In the genomic region with DNA sequence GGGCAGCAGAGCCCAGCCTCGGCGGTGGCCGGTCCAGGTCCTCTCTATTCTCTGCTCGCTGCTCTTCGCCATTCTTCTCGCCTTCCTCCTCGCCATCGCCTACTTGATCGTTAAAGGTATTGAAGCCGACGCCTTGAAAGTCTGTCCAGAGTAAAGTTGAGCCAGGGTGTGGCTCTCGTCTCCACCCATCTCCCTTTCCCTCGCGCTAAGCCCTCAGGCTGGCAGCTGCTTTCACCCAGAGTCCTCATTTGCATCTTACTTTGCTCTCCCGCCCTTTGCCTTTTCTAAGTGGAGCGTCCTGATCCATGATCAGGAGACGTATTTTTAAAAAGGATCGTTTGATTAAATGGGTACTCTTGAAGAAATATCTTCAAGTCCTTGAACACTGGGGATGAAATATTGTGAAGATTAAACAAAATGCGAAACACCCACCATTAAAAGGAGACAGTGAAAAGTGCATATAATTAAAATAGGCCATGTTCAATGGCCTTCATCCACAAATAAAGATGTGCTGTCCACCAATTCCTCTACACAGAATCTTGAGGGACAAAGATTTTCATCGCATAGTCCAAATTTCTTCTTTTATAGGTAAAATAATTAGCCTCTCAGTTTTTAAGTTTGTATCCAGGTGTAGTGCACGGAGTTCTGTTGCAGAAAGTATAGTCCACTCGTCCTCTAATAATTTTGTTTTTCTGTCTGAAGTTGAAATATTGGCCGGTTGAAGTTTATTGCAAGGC, we compare ENCODE assay signal across 8 cellular contexts. TPM values are rescaled to one million over a fixed set of nuclear protein-coding genes. Genes with fewer than 3 reads are reported as not detected.
DNase-seq lines count a peak whose midpoint lies in the region; ATAC-seq and TF ChIP-seq lines count a peak whose summit lies in the region.

No MANE protein-coding gene starts in this region.

- H3K36me3 Mint-ChIP-seq in activated CD8-positive, alpha-beta T cell treated with anti-CD3 and anti-CD28 coated beads for 36 hours (ENCODE audit: low read depth), result peaks cover 42% of the 10 kb centered on the region

- H3K9me3 Mint-ChIP-seq in activated CD8-positive, alpha-beta T cell treated with anti-CD3 and anti-CD28 coated beads for 36 hours, result no peaks in the 10 kb centered on the region

- H3K27ac Mint-ChIP-seq in activated CD8-positive, alpha-beta T cell treated with anti-CD3 and anti-CD28 coated beads for 36 hours, result peak overlapping the region; percentile 99

- intact Hi-C loops in activated CD8-positive, alpha-beta T cell treated with anti-CD3 and anti-CD28 coated beads for 36 hours (cut with micrococcal nuclease), result no loop called here

- POLR2A ChIA-PET in activated CD8-positive, alpha-beta T cell treated with anti-CD3 and anti-CD28 coated beads for 36 hours (lab: Charles Lee), result interaction anchor here (0.6 to 5.0 kb wide), 6 partner anchors 11 to 875 kb away, joined by 3 to 48 read pairs (median 5); no protein-coding TSS in a partner anchor

- no peaks in the 10 kb centered on the region for H3K27me3 Mint-ChIP-seq in activated CD8-positive, alpha-beta T cell treated with anti-CD3 and anti-CD28 coated beads for 36 hours

- no peak for TF ChIP-seq CTCF in activated CD8-positive, alpha-beta T cell treated with anti-CD3 and anti-CD28 coated beads for 36 hours (IDR thresholded peaks at IDR 0.05)

- H3K4me1 Mint-ChIP-seq in activated CD8-positive, alpha-beta T cell treated with anti-CD3 and anti-CD28 coated beads for 36 hours (ENCODE audit: low read depth), result peaks cover 42% of the 10 kb centered on the region

- peak overlapping the region; percentile 100 for H3K4me3 Mint-ChIP-seq in activated CD8-positive, alpha-beta T cell treated with anti-CD3 and anti-CD28 coated beads for 36 hours

- ATAC-seq in GM19328 (IDR thresholded peaks at IDR 0.05; ENCODE audit: unreplicated experiment) (peak; percentile 22), HG03280 (IDR thresholded peaks at IDR 0.05; ENCODE audit: unreplicated experiment) (peak; percentile 17)
- no peak for ATAC-seq in activated CD8-positive, alpha-beta T cell treated with anti-CD3 and anti-CD28 coated beads for 36 hours

- DNase-seq in DMS 273 treated with DMSO at 0.1 percent for 48 hours (lab: John Stamatoyannopoulos, UW) (peak; percentile 68), NCI-H345 (lab: John Stamatoyannopoulos, UW) (peak; percentile 69), globus pallidus (ENCODE audit: low spot score) (peak; percentile 14), putamen (ENCODE audit: low spot score) (peak; percentile 6), amniotic stem cell (lab: John Stamatoyannopoulos, UW) (no peak)
- peak; percentile 46 for DNase-seq in activated CD8-positive, alpha-beta T cell treated with anti-CD3 and anti-CD28 coated beads for 36 hours

- CTCF ChIA-PET in activated CD8-positive, alpha-beta T cell treated with anti-CD3 and anti-CD28 coated beads for 36 hours (lab: Charles Lee), result interaction anchor here (1.0 kb wide), 1 partner anchor 10 kb away, joined by 3 read pairs; no protein-coding TSS in a partner anchor

RNA-seq across cellular contexts. Expression of a gene that starts 0.7 kb away (rescaled TPM):
- total RNA-seq in activated CD8-positive, alpha-beta T cell treated with anti-CD3 and anti-CD28 coated beads for 36 hours, result 10 to 100 TPM; 21.0 to 29.8 TPM

RNA-seq across cellular contexts. Expression of a gene that starts 1.8 kb away (rescaled TPM):
- total RNA-seq in activated CD8-positive, alpha-beta T cell treated with anti-CD3 and anti-CD28 coated beads for 36 hours, result 100 to 1,000 TPM; 145 to 148 TPM
